10 cellular contexts compared by ENCODE assay signal in genomic region chr2:9263388-9263787, GRCh38. TPM values are rescaled to one million over a fixed set of nuclear protein-coding genes. Genes with fewer than 3 reads are reported as not detected.
DNase-seq lines count a peak whose midpoint lies in the region; ATAC-seq, FAIRE-seq and TF ChIP-seq lines count a peak whose summit lies in the region.
"Had no signal": no experiment of that assay in that cellular context is flagged by ENCODE, and none has a peak within 500 bp of the region (broad histone marks: within the 10 kb centered on the region; RNA-seq: fewer than 3 reads in every experiment).

No MANE protein-coding gene starts in this region.

- H3K9me3 Mint-ChIP-seq in naive thymus-derived CD8-positive, alpha-beta T cell = no peaks in the 10 kb centered on the region

- POLR2A ChIA-PET in GM12878 (lab: Charles Lee) = no interaction called here
- POLR2A ChIA-PET in naive thymus-derived CD8-positive, alpha-beta T cell (lab: Charles Lee) = no interaction called here

- no TSS peak for BruUV-seq in GM12878 (replicated peaks; lab: Mats Ljungman, UMichigan)

- intact Hi-C loops in GM12878 (cut with micrococcal nuclease; ENCODE audit: unreplicated experiment) (no loop called here), left lung (cut with DNase I) (no loop called here)

- H3K4me1 ChIP-seq in GM12878 (ENCODE audit: control insufficient read depth, insufficient read depth, low read length) = no peaks in the 10 kb centered on the region
- peaks cover 33 to 60% of the 10 kb centered on the region in 2 donors for H3K4me1 ChIP-seq in left lung
- peaks cover 60% of the 10 kb centered on the region for H3K4me1 ChIP-seq in suprapubic skin

- SMC1A ChIA-PET in GM12878 (lab: Charles Lee; ENCODE audit: uncharacterized antibody, unreplicated experiment) = no interaction called here

- no peak overlapping the region for H2AFZ ChIP-seq in GM12878 (ENCODE audit: control insufficient read depth, low read depth, low read length)

- H3K4me3 ChIP-seq in GM12878 (no peak overlapping the region), left lung (no peak overlapping the region), suprapubic skin (no peak overlapping the region)

- CTCF ChIA-PET in GM12878 (lab: Yijun Ruan, JAX) = no interaction called here

- no peak overlapping the region for H3K4me2 ChIP-seq in GM12878 (ENCODE audit: control insufficient read depth, insufficient read depth)

- H3K36me3 ChIP-seq in GM12878 (ENCODE audit: control insufficient read depth in 2 of 2, insufficient read depth in 2 of 2, low read length in 1 of 2) = no peaks in the 10 kb centered on the region
- no peaks in the 10 kb centered on the region for H3K36me3 ChIP-seq in left lung
- H3K36me3 ChIP-seq in suprapubic skin = no peaks in the 10 kb centered on the region

- no peaks in the 10 kb centered on the region for H3K79me2 ChIP-seq in GM12878 (ENCODE audit: control insufficient read depth, insufficient read depth, low read length)

- no peak for FAIRE-seq in GM12878 (lab: Jason Lieb, UNC)

- H3K27ac Mint-ChIP-seq in naive thymus-derived CD8-positive, alpha-beta T cell = peak overlapping the region in 1 of 10 donors; percentile 89

- peaks cover 0 to 7% (median 0%) of the 10 kb centered on the region in 5 donors for H3K27me3 Mint-ChIP-seq in naive thymus-derived CD8-positive, alpha-beta T cell

- no peaks in the 10 kb centered on the region for H3K9me3 ChIP-seq in GM12878 (replicated peaks; ENCODE audit: control insufficient read depth, insufficient read depth, low read length)
- H3K9me3 ChIP-seq in left lung = no peaks in the 10 kb centered on the region
- no peaks in the 10 kb centered on the region for H3K9me3 ChIP-seq in suprapubic skin

- no peaks in the 10 kb centered on the region for H3K36me3 Mint-ChIP-seq in naive thymus-derived CD8-positive, alpha-beta T cell

- WGBS in GM12878 (ENCODE audit: insufficient coverage, insufficient replicate concordance, low lambda C conversion rate, missing lambda C conversion rate) = 24% methylated on average over 14 of the region's 14 CpGs
- 35% methylated on average over 14 of the region's 14 CpGs for WGBS in suprapubic skin

- H3K4me1 Mint-ChIP-seq in naive thymus-derived CD8-positive, alpha-beta T cell = peaks cover 0 to 13% (median 5%) of the 10 kb centered on the region in 4 donors

- TF ChIP-seq POLR2A in GM12878 (IDR thresholded peaks at IDR 0.05; ENCODE audit: low read depth, low read length) (no peak), suprapubic skin (IDR thresholded peaks at IDR 0.05) (no peak)

- H3K27me3 ChIP-seq in GM12878 (replicated peaks in 1 of 2; ENCODE audit: control insufficient read depth in 2 of 2, insufficient read depth in 2 of 2, low read length in 1 of 2) (peaks cover 0 to 2% of the 10 kb centered on the region in 2 experiments; a peak in 2 of 4 replicates), left lung (no peaks in the 10 kb centered on the region), suprapubic skin (no peaks in the 10 kb centered on the region)

- peak; percentile 69 to 73 for DNase-seq in Kasumi-1 (lab: John Stamatoyannopoulos, UW)
- DNase-seq in GM12878 (ENCODE audit: low read depth, low spot score) = no peak
- no peak for DNase-seq in left lung
- no peak for DNase-seq in suprapubic skin (ENCODE audit: low spot score in 2 of 2)
- no peak for DNase-seq in activated CD4-positive, alpha-beta T cell treated with anti-CD3 and anti-CD28 coated beads for 4 hours
- no peak for DNase-seq in naive thymus-derived CD8-positive, alpha-beta T cell
- DNase-seq: cerebellar nuclear complex, NCI-H2171 treated with DMSO at 0.1 percent for 48 hours had no signal

- H3K4me3 Mint-ChIP-seq in naive thymus-derived CD8-positive, alpha-beta T cell = no peak overlapping the region

- RAD21 ChIA-PET in GM12878 (lab: Charles Lee; ENCODE audit: unreplicated experiment) = no interaction called here

- no peak overlapping the region for H3K27ac ChIP-seq in GM12878 (ENCODE audit: control insufficient read depth, insufficient read depth)
- H3K27ac ChIP-seq in left lung = peak overlapping the region; percentile 74 to 77
- H3K27ac ChIP-seq in suprapubic skin = peak overlapping the region; percentile 67

- no peaks in the 10 kb centered on the region for H4K20me1 ChIP-seq in GM12878 (ENCODE audit: control insufficient read depth, insufficient read depth)

- ATAC-seq in GM12878 = peak; percentile 25; the same call in 1 of the 3 replicates
- ATAC-seq in left lung = no peak
- no peak for ATAC-seq in GM21390 (IDR thresholded peaks at IDR 0.05; ENCODE audit: unreplicated experiment)
- ATAC-seq in naive thymus-derived CD8-positive, alpha-beta T cell = no peak
- ATAC-seq in GM21529 (IDR thresholded peaks at IDR 0.05; ENCODE audit: unreplicated experiment) = no peak

- H3K9ac ChIP-seq in GM12878 (ENCODE audit: control insufficient read depth, insufficient read depth, low read length) = no peak overlapping the region

- TF ChIP-seq RAD21 in GM12878 (IDR thresholded peaks at IDR 0.05; ENCODE audit: insufficient read depth, low read depth, low read length) = no peak

- in situ Hi-C loops in GM12878 (cut with MboI) = no loop called here

- TF ChIP-seq EP300 in GM12878 (IDR thresholded peaks at IDR 0.05; ENCODE audit: borderline replicate concordance in 1 of 2, control insufficient read depth in 1 of 2, low read depth in 2 of 2, low read length in 2 of 2) (no peak), suprapubic skin (IDR thresholded peaks at IDR 0.05) (no peak)

- TF ChIP-seq CTCF in GM12878 (IDR thresholded peaks at IDR 0.05 in 2 of 3, conservative IDR thresholded peaks at IDR 0.05 in 1 of 3; ENCODE audit: control insufficient read depth in 2 of 3, extremely low read depth in 1 of 3, insufficient read depth in 1 of 3, low read depth in 3 of 3, low read length in 3 of 3) = no peak
- no peak for TF ChIP-seq CTCF in left lung (IDR thresholded peaks at IDR 0.05)
- no peak for TF ChIP-seq CTCF in suprapubic skin (IDR thresholded peaks at IDR 0.05)

TF ChIP-seq in GM12878, 131 proteins besides CTCF, POLR2A, EP300 and RAD21:
- TF ChIP-seq POLR2AphosphoS5 (IDR thresholded peaks at IDR 0.05; ENCODE audit: low read length) (no peak), CBFB (IDR thresholded peaks at IDR 0.05; ENCODE audit: low read depth) (no peak), ZZZ3 (IDR thresholded peaks at IDR 0.05; ENCODE audit: control insufficient read depth, insufficient read length, low read depth) (no peak), FOS (IDR thresholded peaks at IDR 0.05; ENCODE audit: borderline replicate concordance, extremely low read depth, insufficient read length) (no peak), TARDBP (IDR thresholded peaks at IDR 0.05; ENCODE audit: borderline replicate concordance) (no peak), BCLAF1 (IDR thresholded peaks at IDR 0.05) (no peak), SRF (IDR thresholded peaks at IDR 0.05; ENCODE audit: low read depth in 2 of 2, low read length in 2 of 2) (no peak), POLR2AphosphoS2 (IDR thresholded peaks at IDR 0.05; ENCODE audit: low read depth, low read length) (no peak), RUNX3 (IDR thresholded peaks at IDR 0.05; ENCODE audit: low read length) (no peak)
TF ChIP-seq in GM12878: peak in this region for 0.

RNA-seq across cellular contexts. Expression of gene ASAP2, which starts 56.8 kb away (rescaled TPM):
- 0.06 TPM in 1 of 2 replicates, not detected in the other for total RNA-seq in GM12878 (2013; cell fraction: nucleolus; rRNA removed)
- total RNA-seq in GM12878 (2014; rRNA removed) = 0.06 and 0.16 TPM in 2 replicates
- total RNA-seq in GM12878 (2014; rRNA removed; fragmentation: Illumina TruSeq; extraction: Trizol) = 0.05 and 0.09 TPM in 2 replicates
- total RNA-seq in GM12878 (2021) = 0.10 and 0.13 TPM in 2 replicates
- 0.04 TPM for polyA plus RNA-seq in GM12878 (2011; ENCODE audit: low read depth)
- 0.27 and 0.53 TPM in 2 replicates for polyA plus RNA-seq in GM12878 (2011; rRNA removed)
- polyA plus RNA-seq in GM12878 (2011; cell fraction: cytosol; rRNA removed) = 0.18 and 0.22 TPM in 2 replicates
- polyA plus RNA-seq in GM12878 (2011; cell fraction: nucleus; rRNA removed) = 0.46 and 0.76 TPM in 2 replicates
- polyA plus RNA-seq in GM12878 (2012) = 0.04 TPM in 1 of 2 replicates, not detected in the other
- 0.06 and 0.08 TPM in 2 replicates for polyA plus RNA-seq in GM12878 (2014; fragmentation: Illumina TruSeq; extraction: Trizol)
- under 1 TPM in 1 of 2 experiments, not detected in 1; 0.05 TPM for polyA plus RNA-seq in GM12878 (2014; fragmentation: Nextera tagmentation; extraction: Ambion mirVana)
- not detected in 2 replicates for polyA plus RNA-seq in GM12878 (2014; rRNA removed)
- not detected for polyA plus RNA-seq in GM12878 (2016; fragmentation: Nextera tagmentation; extraction: Ambion mirVana)
- 0.15 and 1.6 TPM in 2 replicates for polyA minus RNA-seq in GM12878 (2011; rRNA and poly(A)+ RNA removed)
- polyA minus RNA-seq in GM12878 (2011; cell fraction: cytosol; rRNA and poly(A)+ RNA removed) = 0.40 and 0.42 TPM in 2 replicates
- 0.19 and 0.36 TPM in 2 replicates for polyA minus RNA-seq in GM12878 (2011; cell fraction: nucleus; rRNA and poly(A)+ RNA removed)
- 10 to 100 TPM; 21.1 to 27.3 TPM for total RNA-seq in left lung
- total RNA-seq in suprapubic skin = 10 to 100 TPM; 22.0 to 54.6 (median 30.0) TPM
- total RNA-seq in naive thymus-derived CD8-positive, alpha-beta T cell = not detected
- not detected for polyA plus RNA-seq in naive thymus-derived CD8-positive, alpha-beta T cell

Comparison
In these comparisons a context has a peak if more than half of its experiments do, and no peak if none do; other contexts are left out.
1. DNase-seq: peak in Kasumi-1 (2 of 2); none in GM12878 (single experiment), left lung (0 of 2), suprapubic skin (0 of 2), activated CD4-positive, alpha-beta T cell treated with anti-CD3 and anti-CD28 coated beads for 4 hours (0 of 2) and naive thymus-derived CD8-positive, alpha-beta T cell (0 of 10).
2. RNA of gene ASAP2, which starts 56.8 kb away (total RNA-seq): 22.0 to 54.6 TPM in suprapubic skin and 21.1 to 27.3 TPM in left lung; 0.05 to 0.16 TPM in GM12878 and not detected in naive thymus-derived CD8-positive, alpha-beta T cell; every median in the first group is over 10 times any median in the second.